23 cellular contexts compared by ENCODE assay signal in genomic region chr3:43779850-43780249, GRCh38.
"Had no signal": no experiment of that assay in that cellular context is flagged by ENCODE, and none has a peak within 500 bp of the region (broad histone marks: within the 10 kb centered on the region; RNA-seq: fewer than 3 reads in every experiment).

No MANE protein-coding gene starts in this region.

- H3K4me1 Mint-ChIP-seq: mesothelial cell of epicardium; naive B cell; natural killer cell; nephron progenitor cell; neural progenitor cell; stimulated activated memory B cell treated with anti-CD40 and anti-IgM and Interleukin-4, amounts not matched to agents 10 μg/mL and 1 μg/mL and 100 μg/mL, for 72 hours; stimulated activated naive CD8-positive, alpha-beta T cell treated with anti-CD3 and anti-CD28 coated beads, Interleukin-15, amount 100 ng/mL, for 72 hours had no signal

- H3K9me3 Mint-ChIP-seq: mesothelial cell of epicardium; natural killer cell; neural progenitor cell; stimulated activated naive CD8-positive, alpha-beta T cell treated with anti-CD3 and anti-CD28 coated beads, Interleukin-15, amount 100 ng/mL, for 72 hours; type B pancreatic cell had no signal

- H3K27me3 Mint-ChIP-seq: stimulated activated naive CD8-positive, alpha-beta T cell treated with anti-CD3 and anti-CD28 coated beads, Interleukin-15, amount 100 ng/mL, for 72 hours had no signal

- H3K36me3 Mint-ChIP-seq: mesothelial cell of epicardium; naive B cell; natural killer cell; neural progenitor cell; stimulated activated memory B cell treated with anti-CD40 and anti-IgM and Interleukin-4, amounts not matched to agents 10 μg/mL and 1 μg/mL and 100 μg/mL, for 72 hours; type B pancreatic cell had no signal

- DNase-seq: kidney; left colon; left ventricle myocardium inferior; mesendoderm; naive B cell; natural killer cell; nephron progenitor cell; occipital lobe; ovary; right lobe of liver; stimulated activated CD4-positive, alpha-beta T cell treated with anti-CD3 and anti-CD28 coated beads, Interleukin-1b, Interleukin-23, amount 100 ng/mL, for 48 hours; stimulated activated CD4-positive, alpha-beta T cell treated with anti-CD3 and anti-CD28 coated beads, Interleukin-2, amount 100 ng/mL, for 48 hours; stimulated activated CD4-positive, alpha-beta T cell treated with anti-CD3 and anti-CD28 coated beads, Interleukin-4, amount 100 ng/mL, for 4 hours; stimulated activated CD8-positive, alpha-beta memory T cell treated with anti-CD3 and anti-CD28 coated beads, Interleukin-4, amount 100 ng/mL, for 48 hours; stimulated activated naive CD4-positive, alpha-beta T cell treated with Interleukin-2 at 50 U/mL for 16 hours; stimulated activated naive CD8-positive, alpha-beta T cell treated with anti-CD3 and anti-CD28 coated beads, Interleukin-15, amount 100 ng/mL, for 72 hours; substantia nigra; uterus had no signal

- H3K4me3 Mint-ChIP-seq: mesothelial cell of epicardium; naive B cell; natural killer cell; nephron progenitor cell; neural progenitor cell; stimulated activated memory B cell treated with anti-CD40 and anti-IgM and Interleukin-4, amounts not matched to agents 10 μg/mL and 1 μg/mL and 100 μg/mL, for 72 hours; stimulated activated naive CD8-positive, alpha-beta T cell treated with anti-CD3 and anti-CD28 coated beads, Interleukin-15, amount 100 ng/mL, for 72 hours; type B pancreatic cell had no signal

- H3K27ac Mint-ChIP-seq: mesothelial cell of epicardium; naive B cell; natural killer cell; nephron progenitor cell; neural progenitor cell; progenitor cell of endocrine pancreas; stimulated activated memory B cell treated with anti-CD40 and anti-IgM and Interleukin-4, amounts not matched to agents 10 μg/mL and 1 μg/mL and 100 μg/mL, for 72 hours; stimulated activated naive CD8-positive, alpha-beta T cell treated with anti-CD3 and anti-CD28 coated beads, Interleukin-15, amount 100 ng/mL, for 72 hours; type B pancreatic cell had no signal

- ATAC-seq: left colon; natural killer cell; right lobe of liver; stimulated activated memory B cell treated with anti-CD40 and anti-IgM and Interleukin-4, amounts not matched to agents 10 μg/mL and 1 μg/mL and 100 μg/mL, for 72 hours; stimulated activated naive CD8-positive, alpha-beta T cell treated with anti-CD3 and anti-CD28 coated beads, Interleukin-15, amount 100 ng/mL, for 72 hours had no signal
